In the genomic region with DNA sequence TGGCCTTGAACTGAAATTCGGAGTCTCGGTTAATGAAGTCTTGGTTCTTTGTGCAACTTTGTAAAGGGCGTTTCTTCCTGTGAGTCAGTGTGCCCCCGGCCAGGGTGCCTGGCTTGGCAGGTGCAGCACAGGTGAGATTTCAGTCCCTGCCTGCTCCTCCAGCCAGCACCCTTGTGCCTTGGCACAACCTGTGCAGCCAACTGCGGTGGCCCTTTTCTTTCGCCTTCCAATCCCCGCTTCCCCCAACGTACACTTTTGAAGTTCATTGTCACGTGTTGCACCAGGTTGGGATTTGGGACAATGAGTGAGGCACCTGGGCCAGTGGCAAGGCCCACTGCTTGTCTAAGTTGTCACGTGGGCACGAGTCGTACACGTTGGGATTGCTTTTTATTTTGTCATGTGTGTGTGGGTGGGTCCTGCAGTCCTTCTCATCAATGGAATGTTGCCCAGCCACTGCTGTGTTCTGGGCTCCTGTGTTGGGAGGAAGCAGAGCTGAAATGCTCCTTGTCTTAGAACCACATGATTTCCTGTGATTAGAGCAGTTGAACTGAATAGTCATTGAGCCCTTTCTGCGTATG, we compare ENCODE assay signal across 9 cellular contexts.
DNase-seq lines count a peak whose midpoint lies in the region; ATAC-seq and TF ChIP-seq lines count a peak whose summit lies in the region.
"Had no signal": no experiment of that assay in that cellular context is flagged by ENCODE, and none has a peak within 500 bp of the region (broad histone marks: within the 10 kb centered on the region; RNA-seq: fewer than 3 reads in every experiment).

No MANE protein-coding gene starts in this region.

- H3K4me3 ChIP-seq in RWPE2 (ENCODE audit: severe bottlenecking) (no peak overlapping the region), epithelial cell of esophagus (ENCODE audit: low read length) (no peak overlapping the region)
- H3K4me3 ChIP-seq: cardiac muscle cell had no signal

- H3K27ac ChIP-seq in RWPE2 (ENCODE audit: poor library complexity, severe bottlenecking): peak overlapping the region; percentile 32
- H3K27ac ChIP-seq: cardiac muscle cell had no signal

- TF ChIP-seq CTCF in RWPE2 (IDR thresholded peaks at IDR 0.05; ENCODE audit: poor library complexity, severe bottlenecking): no peak
- no peak for TF ChIP-seq CTCF in epithelial cell of esophagus (IDR thresholded peaks at IDR 0.05; ENCODE audit: insufficient read depth, low read depth, low read length, missing control alignments)

- H3K27me3 ChIP-seq in RWPE2 (ENCODE audit: insufficient read depth, poor library complexity, severe bottlenecking): no peaks in the 10 kb centered on the region
- H3K27me3 ChIP-seq: cardiac muscle cell had no signal

- DNase-seq in EL (peak; percentile 21), RWPE2 (ENCODE audit: low spot score) (no peak), epithelial cell of esophagus (ENCODE audit: low read depth) (peak; percentile 93), renal cortical epithelial cell (ENCODE audit: low read depth) (peak; percentile 81), OCI-M2 (lab: John Stamatoyannopoulos, UW; ENCODE audit: unreplicated experiment) (no peak), SKM-1 (lab: John Stamatoyannopoulos, UW; ENCODE audit: unreplicated experiment) (no peak)

- peaks cover 27% of the 10 kb centered on the region for H3K4me1 ChIP-seq in RWPE2 (ENCODE audit: insufficient read depth, poor library complexity, severe bottlenecking)

- no peaks in the 10 kb centered on the region for H3K9me3 ChIP-seq in RWPE2 (ENCODE audit: severe bottlenecking)

- peak; percentile 86 for ATAC-seq in RWPE2 (ENCODE audit: low read depth)
- ATAC-seq in HG03571 (IDR thresholded peaks at IDR 0.05; ENCODE audit: unreplicated experiment): no peak
- no peak for ATAC-seq in HG02870 (IDR thresholded peaks at IDR 0.05; ENCODE audit: unreplicated experiment)

- no peaks in the 10 kb centered on the region for H3K36me3 ChIP-seq in RWPE2 (ENCODE audit: low read depth)
- H3K36me3 ChIP-seq: cardiac muscle cell had no signal

Comparison
In these comparisons a context has a peak if more than half of its experiments do, and no peak if none do; other contexts are left out.
1. DNase-seq: peak in EL (single experiment), epithelial cell of esophagus (single experiment) and renal cortical epithelial cell (single experiment); none in RWPE2 (single experiment), OCI-M2 (single experiment) and SKM-1 (single experiment).